Comparison of ENCODE assay signal across 9 cellular contexts in the genomic region with DNA sequence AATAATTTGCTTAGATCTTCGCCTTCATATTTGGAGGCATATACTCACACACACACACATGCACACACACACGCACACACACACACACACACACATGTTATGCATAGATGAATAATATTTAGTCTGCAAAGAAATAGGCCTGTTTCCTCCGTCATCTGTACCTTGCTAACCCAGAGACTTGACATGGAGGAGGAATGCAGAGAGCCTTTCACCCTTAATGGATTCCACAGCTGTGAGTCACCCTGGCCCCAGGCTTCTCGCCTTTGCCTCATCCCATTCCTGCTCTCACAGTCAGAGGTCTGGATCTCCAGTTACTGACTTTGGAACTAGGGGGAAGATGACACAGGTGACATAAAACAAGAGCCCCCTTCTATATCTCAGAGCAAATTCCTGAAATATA.
A peak's percentile ranks its signal among the peaks of the same experiment; 100 is the strongest.
DNase-seq lines count a peak whose midpoint lies in the region; ATAC-seq lines count a peak whose summit lies in the region.
"Had no signal": no experiment of that assay in that cellular context is flagged by ENCODE, and none has a peak within 500 bp of the region (broad histone marks: within the 10 kb centered on the region; RNA-seq: fewer than 3 reads in every experiment).

No MANE protein-coding gene starts in this region.

- DNase-seq in HPDE6-E6E7 (ENCODE audit: extremely low spot score) (peak; percentile 95), brain pericyte (ENCODE audit: low read depth, low spot score) (peak; percentile 62), iPS-NIHi7 (ENCODE audit: extremely low spot score) (peak; percentile 89), stromal cell of bone marrow (ENCODE audit: low read depth) (peak; percentile 83), T-helper 2 cell (no peak)
- no peak for DNase-seq in central memory CD4-positive, alpha-beta T cell
- DNase-seq in stimulated activated CD4-positive, alpha-beta T cell treated with anti-CD3 and anti-CD28 coated beads, Interleukin-4, amount 100 ng/mL, for 4 hours, result no peak
- DNase-seq: NCI-H1417 had no signal

- ATAC-seq in HG02884 (IDR thresholded peaks at IDR 0.05; ENCODE audit: unreplicated experiment), result no peak

Comparison
In these comparisons a context has a peak if more than half of its experiments do, and no peak if none do; other contexts are left out.
1. DNase-seq: peak in HPDE6-E6E7 (single experiment), brain pericyte (single experiment), iPS-NIHi7 (single experiment) and stromal cell of bone marrow (single experiment); none in T-helper 2 cell (0 of 5), central memory CD4-positive, alpha-beta T cell (single experiment) and stimulated activated CD4-positive, alpha-beta T cell treated with anti-CD3 and anti-CD28 coated beads, Interleukin-4, amount 100 ng/mL, for 4 hours (0 of 2).